9 cellular contexts compared by ENCODE assay signal in genomic region chr12:2395352-2395977, GRCh38.
DNase-seq lines count a peak whose midpoint lies in the region; ATAC-seq and TF ChIP-seq lines count a peak whose summit lies in the region.
"Had no signal": no experiment of that assay in that cellular context is flagged by ENCODE, and none has a peak within 500 bp of the region (broad histone marks: within the 10 kb centered on the region; RNA-seq: fewer than 3 reads in every experiment).

No MANE protein-coding gene starts in this region.

- peaks cover 12% of the 10 kb centered on the region for H3K27me3 Mint-ChIP-seq in T-helper 2 cell treated with Interferon-gamma antibody and Interleukin-4, amounts not matched to agents 5 μg/mL and 100 μg/mL, for 36 hours (ENCODE audit: low read depth)
- peaks cover 9% of the 10 kb centered on the region for H3K27me3 Mint-ChIP-seq in activated T-helper 17 cell treated with anti-CD3 and anti-CD28 coated beads, Interleukin-2, amount 50 U/mL, for 72 hours

- no peaks in the 10 kb centered on the region for H3K9me3 ChIP-seq in mesodermal cell (ENCODE audit: control insufficient read depth, low read length)
- no peaks in the 10 kb centered on the region for H3K9me3 ChIP-seq in upper lobe of right lung

- H3K36me3 ChIP-seq in mesodermal cell (ENCODE audit: control insufficient read depth, insufficient read depth, low read length) = no peaks in the 10 kb centered on the region
- H3K36me3 ChIP-seq in upper lobe of right lung = no peaks in the 10 kb centered on the region

- H3K4me3 ChIP-seq in HL-60 (replicated peaks; ENCODE audit: insufficient read depth, low read length) = no peak overlapping the region
- no peak overlapping the region for H3K4me3 ChIP-seq in dorsolateral prefrontal cortex
- H3K4me3 ChIP-seq in mesodermal cell (ENCODE audit: extremely low read depth, insufficient read depth, low read length, poor library complexity, severe bottlenecking) = no peak overlapping the region
- H3K4me3 ChIP-seq in upper lobe of right lung = no peak overlapping the region

- intact Hi-C loops in dorsolateral prefrontal cortex (cut with DNase I) = loop anchor here in 1 of 2 donors (5.0 kb wide), 1 partner anchor 392 kb away; no protein-coding TSS in a partner anchor
- intact Hi-C loops in upper lobe of right lung (cut with DNase I) = no loop called here

- H3K36me3 Mint-ChIP-seq in T-helper 2 cell treated with Interferon-gamma antibody and Interleukin-4, amounts not matched to agents 5 μg/mL and 100 μg/mL, for 36 hours (ENCODE audit: low read depth) = no peaks in the 10 kb centered on the region
- H3K36me3 Mint-ChIP-seq in activated T-helper 17 cell treated with anti-CD3 and anti-CD28 coated beads, Interleukin-2, amount 50 U/mL, for 72 hours (ENCODE audit: low read depth) = no peaks in the 10 kb centered on the region
- H3K36me3 Mint-ChIP-seq: naive B cell had no signal

- TF ChIP-seq CTCF in HL-60 (IDR thresholded peaks at IDR 0.05; ENCODE audit: insufficient read depth, low read length) (peak; percentile 59), dorsolateral prefrontal cortex (IDR thresholded peaks at IDR 0.05 in 54 of 56, conservative IDR thresholded peaks at IDR 0.05 in 2 of 56; ENCODE audit: low read depth in 1 of 56, partially characterized antibody in 56 of 56) (peak in 55 of 56 donors; percentile 24 to 74 (median 62)), upper lobe of right lung (IDR thresholded peaks at IDR 0.05) (peak; percentile 79)

- WGBS in mesodermal cell (ENCODE audit: insufficient coverage in 2 of 2), 2 experiments = 38 to 63% methylated on average over 4 to 7 of the region's 8 CpGs

- no peak overlapping the region for H3K4me3 Mint-ChIP-seq in T-helper 2 cell treated with Interferon-gamma antibody and Interleukin-4, amounts not matched to agents 5 μg/mL and 100 μg/mL, for 36 hours
- no peak overlapping the region for H3K4me3 Mint-ChIP-seq in activated T-helper 17 cell treated with anti-CD3 and anti-CD28 coated beads, Interleukin-2, amount 50 U/mL, for 72 hours
- H3K4me3 Mint-ChIP-seq: naive B cell had no signal

- no peaks in the 10 kb centered on the region for H3K9me3 Mint-ChIP-seq in T-helper 2 cell treated with Interferon-gamma antibody and Interleukin-4, amounts not matched to agents 5 μg/mL and 100 μg/mL, for 36 hours
- no peaks in the 10 kb centered on the region for H3K9me3 Mint-ChIP-seq in activated T-helper 17 cell treated with anti-CD3 and anti-CD28 coated beads, Interleukin-2, amount 50 U/mL, for 72 hours
- H3K9me3 Mint-ChIP-seq: naive B cell had no signal

- no peaks in the 10 kb centered on the region for H3K27me3 ChIP-seq in HL-60 (ENCODE audit: insufficient read depth, poor library complexity, severe bottlenecking)
- no peaks in the 10 kb centered on the region for H3K27me3 ChIP-seq in dorsolateral prefrontal cortex
- no peaks in the 10 kb centered on the region for H3K27me3 ChIP-seq in upper lobe of right lung

- H3K4me1 ChIP-seq in mesodermal cell (ENCODE audit: control insufficient read depth, insufficient read depth, low read length, poor library complexity, severe bottlenecking) (peaks cover 17% of the 10 kb centered on the region), upper lobe of right lung (peaks cover 21% of the 10 kb centered on the region)

- H3K4me1 Mint-ChIP-seq in T-helper 2 cell treated with Interferon-gamma antibody and Interleukin-4, amounts not matched to agents 5 μg/mL and 100 μg/mL, for 36 hours (ENCODE audit: low read depth) = no peaks in the 10 kb centered on the region
- H3K4me1 Mint-ChIP-seq in activated T-helper 17 cell treated with anti-CD3 and anti-CD28 coated beads, Interleukin-2, amount 50 U/mL, for 72 hours = no peaks in the 10 kb centered on the region
- H3K4me1 Mint-ChIP-seq: naive B cell had no signal

- H3K27ac Mint-ChIP-seq in T-helper 2 cell treated with Interferon-gamma antibody and Interleukin-4, amounts not matched to agents 5 μg/mL and 100 μg/mL, for 36 hours = no peak overlapping the region
- H3K27ac Mint-ChIP-seq in activated T-helper 17 cell treated with anti-CD3 and anti-CD28 coated beads, Interleukin-2, amount 50 U/mL, for 72 hours = no peak overlapping the region
- H3K27ac Mint-ChIP-seq: naive B cell had no signal

- H3K27ac ChIP-seq in HL-60 (replicated peaks) (no peak overlapping the region), dorsolateral prefrontal cortex (peak overlapping the region in 1 of 59 donors; percentile 3), mesodermal cell (ENCODE audit: low read depth, low read length, severe bottlenecking) (peak overlapping the region; percentile 16), upper lobe of right lung (no peak overlapping the region)

- DNase-seq in DMS114 treated with DMSO at 0.1 percent for 48 hours (lab: John Stamatoyannopoulos, UW; ENCODE audit: unreplicated experiment) (peak; percentile 4), HL-60 (ENCODE audit: low read depth in 1 of 2, low spot score in 1 of 2) (peak; percentile 20 to 49), dorsolateral prefrontal cortex (peak in 1 of 10 donors; percentile 28), upper lobe of right lung (peak; percentile 76)
- DNase-seq in T-helper 2 cell treated with Interferon-gamma antibody and Interleukin-4, amounts not matched to agents 5 μg/mL and 100 μg/mL, for 36 hours (ENCODE audit: low spot score) = peak; percentile 7
- DNase-seq: naive B cell had no signal

- ATAC-seq in upper lobe of right lung = peak; percentile 64
- no peak for ATAC-seq in GM21526 (IDR thresholded peaks at IDR 0.05; ENCODE audit: low FRiP score, unreplicated experiment)
- ATAC-seq in activated T-helper 17 cell treated with anti-CD3 and anti-CD28 coated beads, Interleukin-2, amount 50 U/mL, for 72 hours (replicated peaks) = no peak
